Comparison of ENCODE assay signal across 27 cellular contexts in the genomic region with DNA sequence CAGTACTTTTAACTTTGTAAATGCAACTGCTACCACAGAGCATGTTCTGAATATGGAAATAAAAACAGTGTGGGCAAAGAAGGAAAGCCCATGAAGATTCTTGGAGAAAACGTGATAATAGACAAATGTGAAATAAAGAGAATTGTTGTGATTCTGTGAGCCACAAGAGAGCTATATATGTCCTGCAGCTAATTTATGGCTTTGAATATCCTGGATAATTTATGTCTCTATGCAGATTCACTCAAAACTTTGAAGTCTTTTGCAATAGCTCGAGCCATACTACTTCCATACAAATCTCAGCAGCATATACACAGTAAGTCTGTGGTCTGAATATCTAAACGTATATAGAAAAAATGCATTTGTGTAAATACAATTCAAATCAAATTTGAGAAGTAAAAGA.
A peak's percentile ranks its signal among the peaks of the same experiment; 100 is the strongest.
DNase-seq lines count a peak whose midpoint lies in the region; TF ChIP-seq lines count a peak whose summit lies in the region.
"Had no signal": no experiment of that assay in that cellular context is flagged by ENCODE, and none has a peak within 500 bp of the region (broad histone marks: within the 10 kb centered on the region; RNA-seq: fewer than 3 reads in every experiment).

No MANE protein-coding gene starts in this region.

- no peaks in the 10 kb centered on the region for H4K20me1 ChIP-seq in neural progenitor cell (ENCODE audit: low read depth)

- no peak overlapping the region for H2AFZ ChIP-seq in neural progenitor cell (replicated peaks)
- H2AFZ ChIP-seq: GM23248 had no signal

- peaks cover 14% of the 10 kb centered on the region for H3K79me2 ChIP-seq in neural progenitor cell (ENCODE audit: low read depth)

- CTCF ChIA-PET in HEK293T (lab: Yijun Ruan, JAX) = no interaction called here

- TF ChIP-seq CTCF in dorsolateral prefrontal cortex (IDR thresholded peaks at IDR 0.05 in 54 of 56, conservative IDR thresholded peaks at IDR 0.05 in 2 of 56; ENCODE audit: low read depth in 1 of 56, partially characterized antibody in 56 of 56) = no peak
- TF ChIP-seq CTCF in neural progenitor cell (IDR thresholded peaks at IDR 0.05) = no peak

- intact Hi-C loops in dorsolateral prefrontal cortex (cut with DNase I) = loop anchor here (5.0 to 10.0 kb wide), 2 partner anchors 102 to 121 kb away; no protein-coding TSS in a partner anchor

- no peak overlapping the region for H3K4me2 ChIP-seq in neural progenitor cell

- H3K4me1 Mint-ChIP-seq in neural progenitor cell = peaks cover 15% of the 10 kb centered on the region
- H3K4me1 Mint-ChIP-seq: natural killer cell had no signal

- no peaks in the 10 kb centered on the region for H3K9me3 ChIP-seq in neural progenitor cell (ENCODE audit: low read depth)
- H3K9me3 ChIP-seq: Caco-2, right lobe of liver, suprapubic skin had no signal

- peaks cover 5% of the 10 kb centered on the region for H3K9me3 Mint-ChIP-seq in neural progenitor cell
- H3K9me3 Mint-ChIP-seq: dendritic cell treated with granulocyte-macrophage colony-stimulating factor and Interleukin-4, amounts not matched to agents 40 ng/mL and 50 ng/mL, for 4 days; natural killer cell; T-helper 2 cell treated with Interferon-gamma antibody and Interleukin-4, amounts not matched to agents 5 μg/mL and 100 μg/mL, for 36 hours had no signal

- H3K36me3 Mint-ChIP-seq in neural progenitor cell = peaks cover 20% of the 10 kb centered on the region
- H3K36me3 Mint-ChIP-seq: natural killer cell had no signal

- no peak overlapping the region for H3K9ac ChIP-seq in neural progenitor cell
- H3K9ac ChIP-seq: GM23248 had no signal

- peaks cover 24% of the 10 kb centered on the region for H3K4me1 ChIP-seq in neural progenitor cell
- H3K4me1 ChIP-seq: right lobe of liver, suprapubic skin had no signal

- no peaks in the 10 kb centered on the region for H3K36me3 ChIP-seq in neural progenitor cell
- H3K36me3 ChIP-seq: right lobe of liver, suprapubic skin had no signal

- H3K4me3 ChIP-seq in dorsolateral prefrontal cortex = peak overlapping the region in 47 of 59 donors; percentile 1 to 76 (median 65)
- H3K4me3 ChIP-seq in neural progenitor cell = no peak overlapping the region
- H3K4me3 ChIP-seq: GM23248, right lobe of liver, suprapubic skin had no signal

- H3K27ac ChIP-seq in dorsolateral prefrontal cortex (peak overlapping the region in 1 of 59 donors; percentile 34), neural progenitor cell (no peak overlapping the region)
- H3K27ac ChIP-seq: GM23248, right lobe of liver, suprapubic skin had no signal

- H3K27me3 Mint-ChIP-seq in neural progenitor cell (ENCODE audit: insufficient read depth, low read depth) = no peaks in the 10 kb centered on the region
- H3K27me3 Mint-ChIP-seq: dendritic cell treated with granulocyte-macrophage colony-stimulating factor and Interleukin-4, amounts not matched to agents 40 ng/mL and 50 ng/mL, for 4 days had no signal

- POLR2A ChIA-PET in HEK293T (lab: Yijun Ruan, JAX) = no interaction called here

- no peaks in the 10 kb centered on the region for H3K27me3 ChIP-seq in dorsolateral prefrontal cortex
- no peaks in the 10 kb centered on the region for H3K27me3 ChIP-seq in neural progenitor cell
- H3K27me3 ChIP-seq: right lobe of liver, suprapubic skin had no signal

- peaks cover 9% of the 10 kb centered on the region for H3F3A ChIP-seq in neural progenitor cell (ENCODE audit: low read depth)

- H3K4me3 Mint-ChIP-seq in neural progenitor cell = peak overlapping the region; percentile 84
- H3K4me3 Mint-ChIP-seq: dendritic cell treated with granulocyte-macrophage colony-stimulating factor and Interleukin-4, amounts not matched to agents 40 ng/mL and 50 ng/mL, for 4 days; HFFc6; natural killer cell; T-helper 2 cell treated with Interferon-gamma antibody and Interleukin-4, amounts not matched to agents 5 μg/mL and 100 μg/mL, for 36 hours had no signal

- DNase-seq in HEK293T (ENCODE audit: extremely low spot score) = no peak
- DNase-seq in NCI-H526 treated with DMSO at 0.1 percent for 48 hours (lab: John Stamatoyannopoulos, UW) = peak; percentile 49
- no peak for DNase-seq in dorsolateral prefrontal cortex
- no peak for DNase-seq in neural progenitor cell (ENCODE audit: low spot score)
- no peak for DNase-seq in NCI-H146 (lab: John Stamatoyannopoulos, UW)
- DNase-seq in D341Med (ENCODE audit: low spot score) = no peak
- DNase-seq in activated CD4-positive, alpha-beta T cell treated with anti-CD3 and anti-CD28 coated beads, Interleukin-2, amount 50 U/mL, for 1 hour = no peak
- no peak for DNase-seq in stimulated activated CD4-positive, alpha-beta T cell treated with anti-CD3 and anti-CD28 coated beads, Interleukin-2, amount 100 ng/mL, for 24 hours
- DNase-seq: activated CD4-positive, alpha-beta T cell treated with anti-CD3 and anti-CD28 coated beads for 4 hours; activated CD8-positive, alpha-beta memory T cell treated with anti-CD3 and anti-CD28 coated beads for 24 hours; activated effector memory CD4-positive, alpha-beta T cell treated with anti-CD3 and anti-CD28 coated beads, Interleukin-2, amount 50 U/mL, for 16 hours; C1 segment of cervical spinal cord; Caco-2; central memory CD4-positive, alpha-beta T cell; GM23248; HFFc6; islet precursor cell; KBM-7; MM.1S; natural killer cell; NCI-H1436; NCI-H69; right lobe of liver; stimulated activated naive CD4-positive, alpha-beta T cell had no signal

- H3K27ac Mint-ChIP-seq in neural progenitor cell = peak overlapping the region; percentile 98
- H3K27ac Mint-ChIP-seq: dendritic cell treated with granulocyte-macrophage colony-stimulating factor and Interleukin-4, amounts not matched to agents 40 ng/mL and 50 ng/mL, for 4 days; HFFc6; natural killer cell; T-helper 2 cell treated with Interferon-gamma antibody and Interleukin-4, amounts not matched to agents 5 μg/mL and 100 μg/mL, for 36 hours had no signal

TF ChIP-seq in HEK293T, 16 proteins besides CTCF, POLR2A, EP300 and RAD21:
- TF ChIP-seq ELF4 (IDR thresholded peaks at IDR 0.05) (no peak), FOXK2 (IDR thresholded peaks at IDR 0.05) (no peak), CTBP1 (IDR thresholded peaks at IDR 0.05; ENCODE audit: borderline replicate concordance) (peak; percentile 52; the same call in 1 of the 2 replicates), SP1 (IDR thresholded peaks at IDR 0.05) (no peak), LEF1 (IDR thresholded peaks at IDR 0.05; ENCODE audit: borderline replicate concordance) (no peak)
- TF ChIP-seq, protein P1, sequence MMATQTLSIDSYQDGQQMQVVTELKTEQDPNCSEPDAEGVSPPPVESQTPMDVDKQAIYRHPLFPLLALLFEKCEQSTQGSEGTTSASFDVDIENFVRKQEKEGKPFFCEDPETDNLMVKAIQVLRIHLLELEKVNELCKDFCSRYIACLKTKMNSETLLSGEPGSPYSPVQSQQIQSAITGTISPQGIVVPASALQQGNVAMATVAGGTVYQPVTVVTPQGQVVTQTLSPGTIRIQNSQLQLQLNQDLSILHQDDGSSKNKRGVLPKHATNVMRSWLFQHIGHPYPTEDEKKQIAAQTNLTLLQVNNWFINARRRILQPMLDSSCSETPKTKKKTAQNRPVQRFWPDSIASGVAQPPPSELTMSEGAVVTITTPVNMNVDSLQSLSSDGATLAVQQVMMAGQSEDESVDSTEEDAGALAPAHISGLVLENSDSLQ (IDR thresholded peaks at IDR 0.05) = peak; percentile 93
